Comparison of ENCODE assay signal across 17 cellular contexts in genomic region chr10:114481055-114481454, GRCh38.
DNase-seq lines count a peak whose midpoint lies in the region; ATAC-seq and TF ChIP-seq lines count a peak whose summit lies in the region.
"Had no signal": no experiment of that assay in that cellular context is flagged by ENCODE, and none has a peak within 500 bp of the region (broad histone marks: within the 10 kb centered on the region; RNA-seq: fewer than 3 reads in every experiment).

No MANE protein-coding gene starts in this region.

- no peak overlapping the region for H3K9ac ChIP-seq in Karpas-422 (ENCODE audit: low read length)

- CTCF ChIA-PET in CD4-positive, alpha-beta T cell (lab: Charles Lee) = no interaction called here

- no peak for DNase-seq in activated naive CD8-positive, alpha-beta T cell treated with anti-CD3 and anti-CD28 coated beads for 36 hours
- DNase-seq in CD4-positive, alpha-beta T cell = no peak
- no peak for DNase-seq in Karpas-422
- no peak for DNase-seq in gastrocnemius medialis
- DNase-seq in stimulated activated naive B cell treated with anti-CD40 and anti-IgM and Interleukin-4, amounts not matched to agents 10 μg/mL and 1 μg/mL and 100 μg/mL, for 72 hours = no peak
- DNase-seq: ACHN; AML-193; NCI-H1417 treated with DMSO at 0.1 percent for 48 hours; NCI-H1930; NCI-H2171; NCI-H446 treated with DMSO at 0.1 percent for 48 hours; NK-92 treated with Interleukin-12 subunit alpha and Interleukin-12 subunit beta, amount 100 ng/mL, for 24 hours had no signal

- no peaks in the 10 kb centered on the region for H3K9me3 ChIP-seq in CD4-positive, alpha-beta T cell (ENCODE audit: control insufficient read depth, low read length)
- H3K9me3 ChIP-seq in Karpas-422 (ENCODE audit: low read length) (no peaks in the 10 kb centered on the region), gastrocnemius medialis (no peaks in the 10 kb centered on the region)

- H3K27ac Mint-ChIP-seq in activated naive CD8-positive, alpha-beta T cell = peak overlapping the region; percentile 74
- no peak overlapping the region for H3K27ac Mint-ChIP-seq in activated naive CD8-positive, alpha-beta T cell treated with anti-CD3 and anti-CD28 coated beads for 36 hours
- peak overlapping the region; percentile 76 for H3K27ac Mint-ChIP-seq in CD4-positive, alpha-beta T cell
- no peak overlapping the region for H3K27ac Mint-ChIP-seq in stimulated activated naive B cell treated with anti-CD40 and anti-IgM and Interleukin-4, amounts not matched to agents 10 μg/mL and 1 μg/mL and 100 μg/mL, for 72 hours
- H3K27ac Mint-ChIP-seq: GM23338 had no signal

- H3K79me2 ChIP-seq in Karpas-422 (ENCODE audit: low read length) = peaks cover 53% of the 10 kb centered on the region

- H3K27ac ChIP-seq in CD4-positive, alpha-beta T cell (ENCODE audit: low read depth, low read length) = no peak overlapping the region
- peak overlapping the region; percentile 24 for H3K27ac ChIP-seq in Karpas-422 (ENCODE audit: low read length)
- peak overlapping the region in 3 of 4 donors; percentile 10 to 80 (median 78) for H3K27ac ChIP-seq in gastrocnemius medialis

- H3K9me2 ChIP-seq in Karpas-422 (replicated peaks; ENCODE audit: insufficient read depth, low read length) = no peaks in the 10 kb centered on the region

- H4K20me1 ChIP-seq in Karpas-422 (ENCODE audit: insufficient read depth, low read depth, low read length) = no peaks in the 10 kb centered on the region

- no peaks in the 10 kb centered on the region for H3K27me3 Mint-ChIP-seq in activated naive CD8-positive, alpha-beta T cell
- no peaks in the 10 kb centered on the region for H3K27me3 Mint-ChIP-seq in activated naive CD8-positive, alpha-beta T cell treated with anti-CD3 and anti-CD28 coated beads for 36 hours
- no peaks in the 10 kb centered on the region for H3K27me3 Mint-ChIP-seq in CD4-positive, alpha-beta T cell
- H3K27me3 Mint-ChIP-seq in stimulated activated naive B cell treated with anti-CD40 and anti-IgM and Interleukin-4, amounts not matched to agents 10 μg/mL and 1 μg/mL and 100 μg/mL, for 72 hours = no peaks in the 10 kb centered on the region

- H3K27me3 ChIP-seq in CD4-positive, alpha-beta T cell (ENCODE audit: control insufficient read depth, insufficient read depth, low read length) = no peaks in the 10 kb centered on the region
- no peaks in the 10 kb centered on the region for H3K27me3 ChIP-seq in Karpas-422 (ENCODE audit: low read length)
- no peaks in the 10 kb centered on the region for H3K27me3 ChIP-seq in gastrocnemius medialis

- no peak overlapping the region for H2AFZ ChIP-seq in Karpas-422 (ENCODE audit: low read length)
- H2AFZ ChIP-seq: GM23338 had no signal

- H3K36me3 ChIP-seq in Karpas-422 (ENCODE audit: insufficient read depth, low read length) = peaks cover 41% of the 10 kb centered on the region
- H3K36me3 ChIP-seq in gastrocnemius medialis = peaks cover 0 to 4% of the 10 kb centered on the region in 2 donors

- H3K4me3 ChIP-seq in Karpas-422 (ENCODE audit: low read length) = no peak overlapping the region
- H3K4me3 ChIP-seq in gastrocnemius medialis = no peak overlapping the region
- H3K4me3 ChIP-seq: GM23338, K562 had no signal

- no peak for ATAC-seq in CD4-positive, alpha-beta T cell (ENCODE audit: poor library complexity)
- ATAC-seq in gastrocnemius medialis = no peak
- no peak for ATAC-seq in stimulated activated naive B cell treated with anti-CD40 and anti-IgM and Interleukin-4, amounts not matched to agents 10 μg/mL and 1 μg/mL and 100 μg/mL, for 72 hours (replicated peaks)
- no peak for ATAC-seq in GM19463 (IDR thresholded peaks at IDR 0.05; ENCODE audit: unreplicated experiment)
- ATAC-seq: GM23338, HCT116, K562 had no signal

- peaks cover 23% of the 10 kb centered on the region for H3K36me3 Mint-ChIP-seq in activated naive CD8-positive, alpha-beta T cell
- H3K36me3 Mint-ChIP-seq in activated naive CD8-positive, alpha-beta T cell treated with anti-CD3 and anti-CD28 coated beads for 36 hours = peaks cover 51% of the 10 kb centered on the region
- H3K36me3 Mint-ChIP-seq in CD4-positive, alpha-beta T cell (ENCODE audit: low read depth) = peaks cover 92% of the 10 kb centered on the region
- peaks cover 21 to 41% of the 10 kb centered on the region in 2 donors for H3K36me3 Mint-ChIP-seq in stimulated activated naive B cell treated with anti-CD40 and anti-IgM and Interleukin-4, amounts not matched to agents 10 μg/mL and 1 μg/mL and 100 μg/mL, for 72 hours

- in situ Hi-C loops in gastrocnemius medialis (cut with MboI; ENCODE audit: low sequenced_read_pairs in 4 of 4) = no loop called here

- H3K4me1 Mint-ChIP-seq in activated naive CD8-positive, alpha-beta T cell (ENCODE audit: low read depth) = peaks cover 77% of the 10 kb centered on the region
- H3K4me1 Mint-ChIP-seq in activated naive CD8-positive, alpha-beta T cell treated with anti-CD3 and anti-CD28 coated beads for 36 hours = peaks cover 57% of the 10 kb centered on the region
- H3K4me1 Mint-ChIP-seq in CD4-positive, alpha-beta T cell (ENCODE audit: low read depth) = peaks cover 90% of the 10 kb centered on the region
- H3K4me1 Mint-ChIP-seq in stimulated activated naive B cell treated with anti-CD40 and anti-IgM and Interleukin-4, amounts not matched to agents 10 μg/mL and 1 μg/mL and 100 μg/mL, for 72 hours = peaks cover 4 to 16% of the 10 kb centered on the region in 2 donors
- H3K4me1 Mint-ChIP-seq: GM23338 had no signal

- TF ChIP-seq CTCF in CD4-positive, alpha-beta T cell (IDR thresholded peaks at IDR 0.05) = no peak
- TF ChIP-seq CTCF in gastrocnemius medialis (IDR thresholded peaks at IDR 0.05 in 4 of 5, conservative IDR thresholded peaks at IDR 0.05 in 1 of 5) = no peak

- peaks cover 36% of the 10 kb centered on the region for H3K4me1 ChIP-seq in Karpas-422 (ENCODE audit: low read length)
- H3K4me1 ChIP-seq in gastrocnemius medialis = peaks cover 21 to 68% of the 10 kb centered on the region in 2 donors

- no peak overlapping the region for H3K4me3 Mint-ChIP-seq in activated naive CD8-positive, alpha-beta T cell
- no peak overlapping the region for H3K4me3 Mint-ChIP-seq in activated naive CD8-positive, alpha-beta T cell treated with anti-CD3 and anti-CD28 coated beads for 36 hours
- no peak overlapping the region for H3K4me3 Mint-ChIP-seq in CD4-positive, alpha-beta T cell
- no peak overlapping the region for H3K4me3 Mint-ChIP-seq in stimulated activated naive B cell treated with anti-CD40 and anti-IgM and Interleukin-4, amounts not matched to agents 10 μg/mL and 1 μg/mL and 100 μg/mL, for 72 hours
- H3K4me3 Mint-ChIP-seq: GM23338 had no signal

- TF ChIP-seq POLR2A in gastrocnemius medialis (IDR thresholded peaks at IDR 0.05) = no peak

- intact Hi-C loops in CD4-positive, alpha-beta T cell (cut with DNase I, micrococcal nuclease) = loop anchor here in 1 of 2 experiments (5.0 kb wide), 1 partner anchor 36 kb away; no protein-coding TSS in a partner anchor
- intact Hi-C loops in gastrocnemius medialis (cut with DNase I; ENCODE audit: low total_unique reads) = no loop called here

- no peak overlapping the region for H3K4me2 ChIP-seq in Karpas-422 (ENCODE audit: low read depth, low read length, poor library complexity, severe bottlenecking)
- H3K4me2 ChIP-seq: GM23338 had no signal

- no peaks in the 10 kb centered on the region for H3K9me3 Mint-ChIP-seq in activated naive CD8-positive, alpha-beta T cell (ENCODE audit: low read depth)
- H3K9me3 Mint-ChIP-seq in activated naive CD8-positive, alpha-beta T cell treated with anti-CD3 and anti-CD28 coated beads for 36 hours = peaks cover 6% of the 10 kb centered on the region
- H3K9me3 Mint-ChIP-seq in CD4-positive, alpha-beta T cell = no peaks in the 10 kb centered on the region
- no peaks in the 10 kb centered on the region for H3K9me3 Mint-ChIP-seq in stimulated activated naive B cell treated with anti-CD40 and anti-IgM and Interleukin-4, amounts not matched to agents 10 μg/mL and 1 μg/mL and 100 μg/mL, for 72 hours

- POLR2A ChIA-PET in CD4-positive, alpha-beta T cell (lab: Charles Lee) = no interaction called here

Comparison
In these comparisons a context has a peak if more than half of its experiments do, and no peak if none do; other contexts are left out.
1. H3K27ac Mint-ChIP-seq: peak in activated naive CD8-positive, alpha-beta T cell (single experiment) and CD4-positive, alpha-beta T cell (single experiment); none in activated naive CD8-positive, alpha-beta T cell treated with anti-CD3 and anti-CD28 coated beads for 36 hours (single experiment) and stimulated activated naive B cell treated with anti-CD40 and anti-IgM and Interleukin-4, amounts not matched to agents 10 μg/mL and 1 μg/mL and 100 μg/mL, for 72 hours (single experiment).